1 cellular context compared by ENCODE assay signal in the genomic region with DNA sequence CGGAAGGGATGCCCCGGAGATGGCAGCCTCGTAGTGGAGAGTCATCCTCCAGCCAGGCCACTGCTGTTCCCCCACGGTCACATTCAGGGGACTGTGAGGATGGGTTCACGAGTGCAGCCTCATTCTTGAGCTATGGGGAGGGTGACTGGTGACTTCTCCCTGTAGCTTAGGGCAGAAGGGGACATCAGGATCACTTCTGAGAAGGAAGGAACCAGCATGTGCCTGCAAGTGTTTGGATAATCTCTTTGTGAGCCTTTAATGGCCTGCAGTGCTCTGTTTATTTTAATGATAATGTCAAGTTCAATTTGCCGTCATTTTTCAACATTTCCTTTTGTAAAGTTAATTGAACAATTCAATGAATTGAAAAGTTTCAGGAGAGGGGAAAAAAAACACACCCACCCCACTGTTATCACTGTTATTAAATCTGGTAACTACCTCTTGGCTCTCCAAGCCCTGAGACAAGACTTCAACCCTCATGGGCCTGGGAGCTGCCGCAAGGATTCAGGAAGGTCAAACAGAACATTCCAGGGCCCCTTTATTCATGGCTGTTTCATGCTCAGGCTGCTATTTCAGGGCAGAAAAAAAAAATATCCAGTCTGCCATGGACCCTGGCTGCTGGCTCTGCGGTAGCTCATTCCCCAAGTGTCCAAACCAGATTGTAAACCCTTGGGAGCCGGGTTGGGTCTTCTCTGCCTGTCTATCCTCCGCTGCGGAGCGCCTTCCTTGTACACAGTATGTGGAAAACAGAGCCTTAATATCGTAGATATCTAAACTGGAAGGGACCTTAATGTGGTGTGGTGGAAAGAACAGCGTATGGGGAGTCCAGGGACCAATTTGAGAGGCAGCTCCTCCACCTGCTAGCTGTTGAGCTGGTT.
TF ChIP-seq lines count a peak whose summit lies in the region.

No MANE protein-coding gene starts in this region.

TF ChIP-seq in H1, 55 proteins besides CTCF, POLR2A, EP300 and RAD21:
- no peak for TF ChIP-seq ZNF274 (IDR thresholded peaks at IDR 0.05; ENCODE audit: borderline replicate concordance, extremely low read depth, low read length)
